8 cellular contexts compared by ENCODE assay signal in the genomic region with DNA sequence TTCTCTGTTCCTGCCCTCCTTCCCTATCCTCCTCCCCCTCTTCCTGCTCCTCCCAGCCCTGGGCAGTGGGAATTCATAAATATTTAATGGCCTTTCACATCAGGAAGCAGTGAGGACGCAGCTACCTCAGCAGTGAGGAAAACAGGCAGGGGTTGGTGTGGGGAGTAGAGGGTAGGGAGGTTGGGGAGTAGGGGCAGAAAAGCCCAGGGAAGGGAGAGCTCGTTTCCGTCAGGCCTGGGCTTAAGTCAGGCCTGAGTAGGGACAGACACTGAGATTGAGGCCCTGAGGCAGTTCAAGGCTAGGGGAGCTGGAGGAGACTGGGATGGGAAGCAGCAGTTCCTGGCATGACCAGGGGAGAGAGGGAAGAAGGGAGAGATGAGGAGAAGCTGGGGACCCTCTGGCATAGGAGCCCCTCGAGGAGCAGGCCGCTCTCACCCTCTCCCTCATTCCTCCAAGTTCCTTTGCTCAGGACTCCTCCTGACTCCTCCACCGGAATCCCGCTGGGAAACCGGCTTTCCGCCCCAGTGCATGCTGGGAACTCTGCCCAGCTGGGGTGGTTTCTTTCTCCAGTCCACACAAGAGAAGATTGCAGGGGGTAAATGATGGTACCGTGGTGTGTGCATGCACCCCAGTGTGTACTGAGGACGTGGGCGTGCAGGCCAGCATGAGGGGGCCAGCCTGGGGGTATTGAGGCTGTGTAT. TPM values are rescaled to one million over a fixed set of nuclear protein-coding genes. Genes with fewer than 3 reads are reported as not detected.
DNase-seq lines count a peak whose midpoint lies in the region; ATAC-seq and TF ChIP-seq lines count a peak whose summit lies in the region.
"Had no signal": no experiment of that assay in that cellular context is flagged by ENCODE, and none has a peak within 500 bp of the region (broad histone marks: within the 10 kb centered on the region; RNA-seq: fewer than 3 reads in every experiment).

No MANE protein-coding gene starts in this region.

- H3K36me3 ChIP-seq in HUES48 (ENCODE audit: control insufficient read depth, insufficient read depth, low read length), result no peaks in the 10 kb centered on the region
- H3K36me3 ChIP-seq in gastrocnemius medialis, result no peaks in the 10 kb centered on the region

- CTCF ChIA-PET in GM10248 (lab: Yijun Ruan, JAX), result interaction anchor here (0.9 to 18.1 kb wide), 6 partner anchors 10 to 78 kb away, joined by 3 to 246 read pairs (median 6); partner anchors contain the start of genes COL1A1 and PDK2

- H3K4me3 ChIP-seq in HUES48 (ENCODE audit: low read depth, low read length) (no peak overlapping the region), gastrocnemius medialis (no peak overlapping the region)

- H3K27ac ChIP-seq in HUES48 (ENCODE audit: low read depth, low read length) (peak overlapping the region; percentile 73), VCaP (peak overlapping the region; percentile 69), gastrocnemius medialis (peak overlapping the region in 3 of 4 donors; percentile 28 to 61 (median 52))

- DNase-seq in iPS-NIHi11 (ENCODE audit: low spot score) (peak; percentile 58), gastrocnemius medialis (no peak), GM10248 (ENCODE audit: extremely low spot score) (no peak), NCI-H2107 treated with DMSO at 0.1 percent for 48 hours (lab: John Stamatoyannopoulos, UW; ENCODE audit: unreplicated experiment) (no peak), GDM1 (lab: John Stamatoyannopoulos, UW) (no peak)
- DNase-seq: NCI-H1105 had no signal

- no peak overlapping the region for H3K9ac ChIP-seq in HUES48 (ENCODE audit: low read depth, low read length)

- peaks cover 19% of the 10 kb centered on the region for H3K4me1 ChIP-seq in HUES48 (ENCODE audit: control insufficient read depth, insufficient read depth, low read length)
- H3K4me1 ChIP-seq in gastrocnemius medialis, result peaks cover 0 to 3% of the 10 kb centered on the region in 2 donors

- no peak for ATAC-seq in gastrocnemius medialis

- TF ChIP-seq CTCF in VCaP (conservative IDR thresholded peaks at IDR 0.05), result no peak
- no peak for TF ChIP-seq CTCF in gastrocnemius medialis (IDR thresholded peaks at IDR 0.05 in 4 of 5, conservative IDR thresholded peaks at IDR 0.05 in 1 of 5)
- TF ChIP-seq CTCF in GM10248 (IDR thresholded peaks at IDR 0.05; ENCODE audit: control extremely low read depth, extremely low read depth, low read depth, missing control alignments), result no peak

- TF ChIP-seq POLR2A in gastrocnemius medialis (IDR thresholded peaks at IDR 0.05), result no peak

- peaks cover 14% of the 10 kb centered on the region for H3K27me3 ChIP-seq in HUES48 (ENCODE audit: control insufficient read depth, insufficient read depth, low read length)
- peaks cover 0 to 2% (median 0%) of the 10 kb centered on the region in 3 donors for H3K27me3 ChIP-seq in gastrocnemius medialis

- H3K9me3 ChIP-seq in HUES48 (ENCODE audit: control insufficient read depth, insufficient read depth, low read length) (no peaks in the 10 kb centered on the region), gastrocnemius medialis (no peaks in the 10 kb centered on the region)

- in situ Hi-C loops in gastrocnemius medialis (cut with MboI; ENCODE audit: low sequenced_read_pairs in 4 of 4), result no loop called here

- POLR2A ChIA-PET in GM10248 (lab: Yijun Ruan, JAX), result interaction anchor here (0.7 kb wide), 1 partner anchor 10 kb away, joined by 4 read pairs; no protein-coding TSS in a partner anchor

- intact Hi-C loops in gastrocnemius medialis (cut with DNase I; ENCODE audit: low total_unique reads), result no loop called here

RNA-seq across cellular contexts. Expression of gene SAMD14, which starts 6.2 kb away (rescaled TPM):
- 1 to 10 TPM in 1 of 4 donors, under 1 TPM in 2, not detected in 1; 0.04 to 3.8 (median 0.31) TPM for total RNA-seq in gastrocnemius medialis

RNA-seq across cellular contexts. Expression of gene PPP1R9B, which starts 26.7 kb away (rescaled TPM):
- total RNA-seq in gastrocnemius medialis, result 10 to 100 TPM in 2 of 4 donors, 1 to 10 TPM in 2; 4.7 to 18.8 (median 11.0) TPM

RNA-seq across cellular contexts. Expression of gene PDK2, which starts 28.6 kb away (rescaled TPM):
- 100 to 1,000 TPM; 111 to 335 (median 124) TPM for total RNA-seq in gastrocnemius medialis

RNA-seq across cellular contexts. Expression of gene SGCA, which starts 42.0 kb away (rescaled TPM):
- 100 to 1,000 TPM; 227 to 385 (median 292) TPM for total RNA-seq in gastrocnemius medialis
